In the genomic region with DNA sequence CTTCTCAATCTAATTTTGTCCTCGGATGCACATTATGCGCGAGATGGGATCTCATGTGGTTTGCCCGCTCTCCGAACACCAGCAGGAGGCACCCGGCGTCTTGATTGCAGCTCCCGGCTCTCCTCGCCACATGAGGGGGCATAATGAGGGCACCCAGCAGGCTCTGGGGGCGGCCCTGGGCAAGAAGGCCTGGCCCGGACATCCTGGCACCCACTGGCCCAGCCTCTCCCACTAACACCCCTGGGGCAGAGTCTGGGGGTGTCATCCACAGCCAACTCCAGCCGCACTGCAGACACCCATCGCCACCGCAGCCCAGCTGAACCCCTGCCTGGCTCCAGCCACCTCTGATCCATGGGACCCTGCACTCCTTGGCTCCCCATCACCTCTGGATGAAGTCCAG, we compare ENCODE assay signal across 26 cellular contexts.
"Had no signal": no experiment of that assay in that cellular context is flagged by ENCODE, and none has a peak within 500 bp of the region (broad histone marks: within the 10 kb centered on the region; RNA-seq: fewer than 3 reads in every experiment).

No MANE protein-coding gene starts in this region.

- H3K27ac ChIP-seq: breast epithelium, esophagus squamous epithelium, left ventricle myocardium inferior, neural progenitor cell, testis, transverse colon, WERI-Rb-1 had no signal

- H3K4me1 ChIP-seq: breast epithelium, esophagus squamous epithelium, left ventricle myocardium inferior, neural progenitor cell, testis, transverse colon had no signal

- H3K9ac ChIP-seq: neural progenitor cell had no signal

- H3K4me2 ChIP-seq: neural progenitor cell had no signal

- H3K9me3 ChIP-seq: breast epithelium, esophagus squamous epithelium, left ventricle myocardium inferior, testis, transverse colon had no signal

- H3K9me3 Mint-ChIP-seq: activated CD4-positive, alpha-beta memory T cell treated with anti-CD3 and anti-CD28 coated beads for 36 hours; activated CD4-positive, alpha-beta T cell treated with anti-CD3 and anti-CD28 coated beads, Interleukin-2, amount 10 ng/mL, durations not matched to agents 24 days and 14 days; activated naive CD4-positive, alpha-beta T cell treated with anti-CD3 and anti-CD28 coated beads, Interleukin-2, amount 50 U/mL, for 72 hours; activated T-cell treated with anti-CD3 and anti-CD28 coated beads, Interleukin-2, amount 50 U/mL, for 4 hours; activated T-helper 17 cell treated with anti-CD3 and anti-CD28 coated beads, Interleukin-2, amount 50 U/mL, for 72 hours; dendritic cell treated with granulocyte-macrophage colony-stimulating factor and Interleukin-4, amounts not matched to agents 40 ng/mL and 50 ng/mL, for 4 days; mesothelial cell of epicardium; naive thymus-derived CD4-positive, alpha-beta T cell; neural progenitor cell had no signal

- FAIRE-seq: islet of Langerhans had no signal

- H3K36me3 ChIP-seq: breast epithelium, esophagus squamous epithelium, left ventricle myocardium inferior, neural progenitor cell, transverse colon had no signal

- H3K4me3 ChIP-seq: breast epithelium, esophagus squamous epithelium, left ventricle myocardium inferior, lung, neural progenitor cell, testis, transverse colon had no signal

- H3K27ac Mint-ChIP-seq: activated CD4-positive, alpha-beta memory T cell treated with anti-CD3 and anti-CD28 coated beads for 36 hours; activated CD4-positive, alpha-beta T cell treated with anti-CD3 and anti-CD28 coated beads, Interleukin-2, amount 10 ng/mL, durations not matched to agents 24 days and 14 days; activated T-helper 17 cell treated with anti-CD3 and anti-CD28 coated beads, Interleukin-2, amount 50 U/mL, for 72 hours; dendritic cell treated with granulocyte-macrophage colony-stimulating factor and Interleukin-4, amounts not matched to agents 40 ng/mL and 50 ng/mL, for 4 days; mesothelial cell of epicardium; naive thymus-derived CD4-positive, alpha-beta T cell; neural progenitor cell had no signal

- H3K36me3 Mint-ChIP-seq: activated CD4-positive, alpha-beta memory T cell treated with anti-CD3 and anti-CD28 coated beads for 36 hours; activated naive CD4-positive, alpha-beta T cell treated with anti-CD3 and anti-CD28 coated beads, Interleukin-2, amount 50 U/mL, for 72 hours; mesothelial cell of epicardium; naive thymus-derived CD4-positive, alpha-beta T cell had no signal

- DNase-seq: activated CD4-positive, alpha-beta memory T cell treated with anti-CD3 and anti-CD28 coated beads for 36 hours; activated CD4-positive, alpha-beta T cell treated with anti-CD3 and anti-CD28 coated beads, Interleukin-2, amount 10 ng/mL, durations not matched to agents 24 days and 14 days; activated CD4-positive, CD25-positive, alpha-beta regulatory T cell treated with anti-CD3 and anti-CD28 coated beads, Interleukin-2, amount 50 U/mL, for 72 hours; activated gamma-delta T cell treated with Interleukin-2 at 50 U/mL for 16 hours; activated T-cell treated with anti-CD3 and anti-CD28 coated beads, Interleukin-2, amount 50 U/mL, for 4 hours; central memory CD4-positive, alpha-beta T cell; esophagus squamous epithelium; foreskin melanocyte; left ventricle myocardium inferior; naive thymus-derived CD4-positive, alpha-beta T cell; right cardiac atrium; stimulated activated CD4-positive, alpha-beta T cell treated with anti-CD3 and anti-CD28 coated beads, Interleukin-15, amount 100 ng/mL, for 24 hours; stimulated activated CD4-positive, alpha-beta T cell treated with anti-CD3 and anti-CD28 coated beads, Interleukin-2, amount 100 ng/mL, for 24 hours; stimulated activated naive CD8-positive, alpha-beta T cell treated with anti-CD3 and anti-CD28 coated beads, Interleukin-15, Interleukin-2, amounts not matched to agents 100 U/mL and 50 U/mL, for 24 hours; T-helper 9 cell; testis; transverse colon; WERI-Rb-1 had no signal

- H3K27me3 ChIP-seq: breast epithelium, neural progenitor cell, testis had no signal

- ATAC-seq: activated naive CD4-positive, alpha-beta T cell treated with anti-CD3 and anti-CD28 coated beads, Interleukin-2, amount 50 U/mL, for 72 hours; activated T-cell treated with anti-CD3 and anti-CD28 coated beads, Interleukin-2, amount 50 U/mL, for 4 hours; activated T-helper 17 cell treated with anti-CD3 and anti-CD28 coated beads, Interleukin-2, amount 50 U/mL, for 72 hours; naive thymus-derived CD4-positive, alpha-beta T cell; right cardiac atrium; stimulated activated naive CD8-positive, alpha-beta T cell treated with anti-CD3 and anti-CD28 coated beads, Interleukin-15, Interleukin-2, amounts not matched to agents 100 U/mL and 50 U/mL, for 24 hours had no signal

- H3K4me3 Mint-ChIP-seq: activated CD4-positive, alpha-beta memory T cell treated with anti-CD3 and anti-CD28 coated beads for 36 hours; activated CD4-positive, alpha-beta T cell treated with anti-CD3 and anti-CD28 coated beads, Interleukin-2, amount 10 ng/mL, durations not matched to agents 24 days and 14 days; activated T-cell treated with anti-CD3 and anti-CD28 coated beads, Interleukin-2, amount 50 U/mL, for 4 hours; activated T-helper 17 cell treated with anti-CD3 and anti-CD28 coated beads, Interleukin-2, amount 50 U/mL, for 72 hours; dendritic cell treated with granulocyte-macrophage colony-stimulating factor and Interleukin-4, amounts not matched to agents 40 ng/mL and 50 ng/mL, for 4 days; mesothelial cell of epicardium; naive thymus-derived CD4-positive, alpha-beta T cell; neural progenitor cell had no signal

- H2AFZ ChIP-seq: neural progenitor cell had no signal
